Comparison of ENCODE assay signal across 6 cellular contexts in the genomic region with DNA sequence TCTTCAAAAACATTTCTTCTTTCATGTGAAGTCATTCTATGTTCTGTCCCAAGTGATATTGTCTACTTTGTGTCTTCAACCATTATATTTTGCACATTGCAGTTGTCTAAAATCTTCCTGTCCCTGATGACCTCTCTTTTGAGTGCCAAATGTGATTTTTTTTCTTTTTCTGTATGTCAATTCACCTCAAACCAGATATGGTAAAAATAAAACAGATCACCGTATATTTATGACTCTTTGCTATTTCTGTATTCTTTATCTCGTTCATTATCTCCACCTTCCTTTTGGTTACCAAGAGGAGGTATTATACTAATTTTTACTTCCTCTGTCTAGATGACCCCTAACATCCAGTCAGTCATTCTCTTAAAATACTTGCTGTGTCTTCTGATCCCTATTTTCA.
"Had no signal": no experiment of that assay in that cellular context is flagged by ENCODE, and none has a peak within 500 bp of the region (broad histone marks: within the 10 kb centered on the region; RNA-seq: fewer than 3 reads in every experiment).

No MANE protein-coding gene starts in this region.

- H3K4me3 ChIP-seq: K562 had no signal

- ATAC-seq: HepG2, K562 had no signal

- H3K27ac ChIP-seq: HL-60 had no signal

- DNase-seq: IMR-90, KBM-7 had no signal

- FAIRE-seq: HepG2, HTR-8/SVneo, K562 had no signal
